8 cellular contexts compared by ENCODE assay signal in genomic region chr1:229406798-229407197, GRCh38. TPM values are rescaled to one million over a fixed set of nuclear protein-coding genes. Genes with fewer than 3 reads are reported as not detected.
A peak's percentile ranks its signal among the peaks of the same experiment; 100 is the strongest.
DNase-seq lines count a peak whose midpoint lies in the region; ATAC-seq and TF ChIP-seq lines count a peak whose summit lies in the region.
"Had no signal": no experiment of that assay in that cellular context is flagged by ENCODE, and none has a peak within 500 bp of the region (broad histone marks: within the 10 kb centered on the region; RNA-seq: fewer than 3 reads in every experiment).

No MANE protein-coding gene starts in this region.

- peaks cover 61% of the 10 kb centered on the region for H3K27me3 Mint-ChIP-seq in activated B cell treated with CpG ODN at 0.5 μM for 24 hours

- no peaks in the 10 kb centered on the region for H3K36me3 Mint-ChIP-seq in activated B cell treated with CpG ODN at 0.5 μM for 24 hours (ENCODE audit: low read depth)

- TF ChIP-seq CTCF in activated B cell treated with CpG ODN at 0.5 μM for 24 hours (IDR thresholded peaks at IDR 0.05) (no peak), gastrocnemius medialis (IDR thresholded peaks at IDR 0.05 in 4 of 5, conservative IDR thresholded peaks at IDR 0.05 in 1 of 5) (no peak)

- H3K27me3 ChIP-seq in H7 (ENCODE audit: control insufficient read depth, insufficient read depth, low read length) (peaks cover 49% of the 10 kb centered on the region), iPS-20b (ENCODE audit: insufficient read depth, low read length) (peaks cover 61% of the 10 kb centered on the region), gastrocnemius medialis (no peaks in the 10 kb centered on the region)

- no peak overlapping the region for H3K27ac Mint-ChIP-seq in activated B cell treated with CpG ODN at 0.5 μM for 24 hours

- intact Hi-C loops in activated B cell treated with CpG ODN at 0.5 μM for 24 hours (cut with micrococcal nuclease) (loop anchor here (1.0 kb wide), 1 partner anchor 76 kb away; no protein-coding TSS in a partner anchor), gastrocnemius medialis (cut with DNase I; ENCODE audit: low total_unique reads) (no loop called here)

- H3K9me3 ChIP-seq in iPS-20b (ENCODE audit: insufficient read depth, low read depth, low read length) (no peaks in the 10 kb centered on the region), gastrocnemius medialis (no peaks in the 10 kb centered on the region)

- H3K4me3 Mint-ChIP-seq in activated B cell treated with CpG ODN at 0.5 μM for 24 hours, result peak overlapping the region; percentile 78

- H3K9me3 Mint-ChIP-seq in activated B cell treated with CpG ODN at 0.5 μM for 24 hours, result no peaks in the 10 kb centered on the region

- DNase-seq in H7 (peak; percentile 83), activated B cell treated with CpG ODN at 0.5 μM for 24 hours (no peak), gastrocnemius medialis (no peak), C1 segment of cervical spinal cord (lab: John Stamatoyannopoulos, UW) (no peak), mucosa of gallbladder (ENCODE audit: low spot score) (no peak)
- DNase-seq in activated effector memory CD4-positive, alpha-beta T cell treated with Interleukin-2 at 50 U/mL for 16 hours, result no peak
- DNase-seq: stimulated activated CD4-positive, alpha-beta T cell treated with anti-CD3 and anti-CD28 coated beads, Interleukin-2, amount 100 ng/mL, for 48 hours had no signal

- POLR2A ChIA-PET in activated B cell treated with CpG ODN at 0.5 μM for 24 hours (lab: Charles Lee), result interaction anchor here (0.9 kb wide), 1 partner anchor 74 kb away, joined by 5 read pairs; no protein-coding TSS in a partner anchor

- H3K27ac ChIP-seq in iPS-20b (ENCODE audit: low read length), result no peak overlapping the region
- peak overlapping the region; percentile 89 to 95 (median 92) for H3K27ac ChIP-seq in gastrocnemius medialis

- CTCF ChIA-PET in activated B cell treated with CpG ODN at 0.5 μM for 24 hours (lab: Charles Lee), result interaction anchor here (0.7 to 2.2 kb wide), 2 partner anchors 75 to 152 kb away, joined by 7 to 10 read pairs; no protein-coding TSS in a partner anchor

- in situ Hi-C loops in gastrocnemius medialis (cut with MboI; ENCODE audit: low sequenced_read_pairs in 4 of 4), result no loop called here

- no peak for ATAC-seq in activated B cell treated with CpG ODN at 0.5 μM for 24 hours (ENCODE audit: low read depth)
- no peak for ATAC-seq in gastrocnemius medialis

- no peak overlapping the region for H3K9ac ChIP-seq in iPS-20b (ENCODE audit: low read depth, low read length)

- H3K4me3 ChIP-seq in H7 (ENCODE audit: insufficient read depth, low read depth, low read length) (peak overlapping the region; percentile 54), iPS-20b (ENCODE audit: low read length) (peak overlapping the region; percentile 82), gastrocnemius medialis (peak overlapping the region in 3 of 4 donors; percentile 39 to 57 (median 42))

- no peaks in the 10 kb centered on the region for H3K36me3 ChIP-seq in H7 (replicated peaks; ENCODE audit: control insufficient read depth, insufficient read depth, low read length)
- H3K36me3 ChIP-seq in iPS-20b (ENCODE audit: insufficient read depth, low read depth, low read length), result no peaks in the 10 kb centered on the region
- no peaks in the 10 kb centered on the region for H3K36me3 ChIP-seq in gastrocnemius medialis

- H3K4me1 Mint-ChIP-seq in activated B cell treated with CpG ODN at 0.5 μM for 24 hours, result peaks cover 11% of the 10 kb centered on the region

- H3K4me1 ChIP-seq in iPS-20b (ENCODE audit: insufficient read depth, low read length), result peaks cover 20% of the 10 kb centered on the region
- H3K4me1 ChIP-seq in gastrocnemius medialis, result peaks cover 45 to 46% of the 10 kb centered on the region in 2 donors

- no peak for TF ChIP-seq POLR2A in gastrocnemius medialis (IDR thresholded peaks at IDR 0.05)

RNA-seq across cellular contexts. Expression of gene ACTA1, which starts 27.1 kb away (rescaled TPM):
- total RNA-seq in H7 (2014; rRNA removed; shearing (Covaris generic)), result 0.67 and 1.8 TPM in 2 replicates
- total RNA-seq in activated B cell treated with CpG ODN at 0.5 μM for 24 hours (0.22 TPM in 1 of 2 replicates, not detected in the other), gastrocnemius medialis (over 10,000 TPM in 3 of 4 donors, 1,000 to 10,000 TPM in 1; 2,912 to 35,934 (median 16,282) TPM), mucosa of gallbladder (0.17 TPM)

Comparison
In these comparisons a context has a peak if more than half of its experiments do, and no peak if none do; other contexts are left out.
1. RNA of gene ACTA1, which starts 27.1 kb away (total RNA-seq): 2,912 to 35,934 TPM in gastrocnemius medialis; 0.67 to 1.8 TPM in H7, 0.22 TPM in activated B cell treated with CpG ODN at 0.5 μM for 24 hours and 0.17 TPM in mucosa of gallbladder (single experiment); every median in the first group is over 1,000 times any median in the second.
2. Peak in every context shown above with its lines, with median percentiles within 50 percentile points of each other: H3K4me3 ChIP-seq.